ENCODE assay signal across 16 cellular contexts in genomic region chr7:37212526-37212925, GRCh38.
A peak's percentile ranks its signal among the peaks of the same experiment; 100 is the strongest.
DNase-seq lines count a peak whose midpoint lies in the region; ATAC-seq lines count a peak whose summit lies in the region.
"Had no signal": no experiment of that assay in that cellular context is flagged by ENCODE, and none has a peak within 500 bp of the region (broad histone marks: within the 10 kb centered on the region; RNA-seq: fewer than 3 reads in every experiment).

No MANE protein-coding gene starts in this region.

- no peak overlapping the region for H3K4me3 Mint-ChIP-seq in stimulated activated effector memory CD8-positive, alpha-beta T cell treated with anti-CD3 and anti-CD28 coated beads, Interleukin-12 subunit alpha, Interleukin-12 subunit beta, amount 100 ng/mL, for 72 hours
- H3K4me3 Mint-ChIP-seq: activated T-helper 17 cell treated with anti-CD3 and anti-CD28 coated beads, Interleukin-2, amount 50 U/mL, for 72 hours; CD14-positive monocyte had no signal

- peaks cover 53% of the 10 kb centered on the region for H3K36me3 Mint-ChIP-seq in stimulated activated effector memory CD8-positive, alpha-beta T cell treated with anti-CD3 and anti-CD28 coated beads, Interleukin-12 subunit alpha, Interleukin-12 subunit beta, amount 100 ng/mL, for 72 hours

- peaks cover 15% of the 10 kb centered on the region for H3K4me1 Mint-ChIP-seq in stimulated activated effector memory CD8-positive, alpha-beta T cell treated with anti-CD3 and anti-CD28 coated beads, Interleukin-12 subunit alpha, Interleukin-12 subunit beta, amount 100 ng/mL, for 72 hours

- peak overlapping the region; percentile 1 for H3K27ac ChIP-seq in caudate nucleus (ENCODE audit: low read depth, low read length)
- H3K27ac ChIP-seq: brain microvascular endothelial cell had no signal

- DNase-seq in caudate nucleus (lab: John Stamatoyannopoulos, UW), result no peak
- no peak for DNase-seq in stimulated activated effector memory CD8-positive, alpha-beta T cell treated with anti-CD3 and anti-CD28 coated beads, Interleukin-12 subunit alpha, Interleukin-12 subunit beta, amount 100 ng/mL, for 72 hours (ENCODE audit: low spot score in 2 of 2)
- DNase-seq in UCSD-AML1 (lab: John Stamatoyannopoulos, UW; ENCODE audit: unreplicated experiment), result no peak
- DNase-seq: activated CD4-positive, alpha-beta T cell treated with anti-CD3 and anti-CD28 coated beads, Interleukin-2, amount 50 U/mL, for 4 hours; brain microvascular endothelial cell; effector memory CD4-positive, alpha-beta T cell; KG1; NCI-H1930; Right ventricle myocardium superior; stimulated activated CD4-positive, alpha-beta T cell treated with anti-CD3 and anti-CD28 coated beads, Interleukin-2, amount 100 ng/mL, for 24 hours had no signal

- peak overlapping the region; percentile 44 for H3K27ac Mint-ChIP-seq in stimulated activated effector memory CD8-positive, alpha-beta T cell treated with anti-CD3 and anti-CD28 coated beads, Interleukin-12 subunit alpha, Interleukin-12 subunit beta, amount 100 ng/mL, for 72 hours

- ATAC-seq in GM18909 (IDR thresholded peaks at IDR 0.05; ENCODE audit: poor library complexity, unreplicated experiment) (peak; percentile 18), HG02870 (IDR thresholded peaks at IDR 0.05; ENCODE audit: unreplicated experiment) (peak; percentile 17), HG02884 (IDR thresholded peaks at IDR 0.05; ENCODE audit: unreplicated experiment) (no peak), HG02852 (IDR thresholded peaks at IDR 0.05; ENCODE audit: unreplicated experiment) (no peak)
- ATAC-seq in stimulated activated effector memory CD8-positive, alpha-beta T cell treated with anti-CD3 and anti-CD28 coated beads, Interleukin-12 subunit alpha, Interleukin-12 subunit beta, amount 100 ng/mL, for 72 hours, result no peak

- no peaks in the 10 kb centered on the region for H3K9me3 Mint-ChIP-seq in stimulated activated effector memory CD8-positive, alpha-beta T cell treated with anti-CD3 and anti-CD28 coated beads, Interleukin-12 subunit alpha, Interleukin-12 subunit beta, amount 100 ng/mL, for 72 hours
- H3K9me3 Mint-ChIP-seq: activated T-helper 17 cell treated with anti-CD3 and anti-CD28 coated beads, Interleukin-2, amount 50 U/mL, for 72 hours; CD14-positive monocyte had no signal

Comparison
In these comparisons a context has a peak if more than half of its experiments do, and no peak if none do; other contexts are left out.
1. ATAC-seq: peak in GM18909 (single experiment) and HG02870 (single experiment); none in stimulated activated effector memory CD8-positive, alpha-beta T cell treated with anti-CD3 and anti-CD28 coated beads, Interleukin-12 subunit alpha, Interleukin-12 subunit beta, amount 100 ng/mL, for 72 hours (single experiment), HG02884 (single experiment) and HG02852 (single experiment).